ENCODE assay signal across 8 cellular contexts in genomic region chr1:173430707-173431662, GRCh38. TPM values are rescaled to one million over a fixed set of nuclear protein-coding genes. Genes with fewer than 3 reads are reported as not detected.
DNase-seq lines count a peak whose midpoint lies in the region; ATAC-seq and TF ChIP-seq lines count a peak whose summit lies in the region.

No MANE protein-coding gene starts in this region.

- intact Hi-C loops in mammary epithelial cell (cut with micrococcal nuclease), result loop anchor here (1.0 to 10.0 kb wide), 7 partner anchors 46 to 792 kb away; partner anchors contain the start of genes CENPL, DARS2 and PRDX6

- peaks cover 23% of the 10 kb centered on the region for H3K4me1 ChIP-seq in mammary epithelial cell (ENCODE audit: insufficient read depth, low read length)

- no peak overlapping the region for H3K4me3 ChIP-seq in mammary epithelial cell (replicated peaks in 1 of 3; ENCODE audit: insufficient read depth in 1 of 3, low read depth in 2 of 3, low read length in 3 of 3)

- H3K36me3 ChIP-seq in mammary epithelial cell (ENCODE audit: insufficient read depth, low read length), result no peaks in the 10 kb centered on the region

- H3K27ac ChIP-seq in VCaP (peak overlapping the region; percentile 16), mammary epithelial cell (ENCODE audit: insufficient read depth, low read depth, low read length) (no peak overlapping the region)

- CTCF ChIA-PET in mammary epithelial cell (lab: Charles Lee; ENCODE audit: low non-redundant PET), result interaction anchor here (0.6 to 0.7 kb wide), 3 partner anchors 635 to 1944 kb away, joined by 3 to 4 read pairs (median 3); no protein-coding TSS in a partner anchor

- no peaks in the 10 kb centered on the region for H4K20me1 ChIP-seq in mammary epithelial cell (ENCODE audit: insufficient read depth, low read length)

- H3K9ac ChIP-seq in mammary epithelial cell (ENCODE audit: insufficient read depth, low read length), result no peak overlapping the region

- WGBS in mammary epithelial cell (ENCODE audit: low coverage, missing lambda C conversion rate), result 3% methylated on average over 6 of the region's 6 CpGs

- DNase-seq in GF-D8 (lab: John Stamatoyannopoulos, UW), result peak; percentile 40
- peak; percentile 92 for DNase-seq in NCI-H2227 (lab: John Stamatoyannopoulos, UW; ENCODE audit: unreplicated experiment)
- DNase-seq in mammary epithelial cell, result peak; percentile 70
- DNase-seq in islet precursor cell, result peak; percentile 90
- peak; percentile 86 for DNase-seq in stimulated activated CD4-positive, alpha-beta T cell treated with anti-CD3 and anti-CD28 coated beads, Interleukin-12 subunit alpha, Interleukin-12 subunit beta, amount 100 ng/mL, for 4 hours

- TF ChIP-seq CTCF in VCaP (conservative IDR thresholded peaks at IDR 0.05) (peak; percentile 95), mammary epithelial cell (conservative IDR thresholded peaks at IDR 0.05 in 1 of 2, IDR thresholded peaks at IDR 0.05 in 1 of 2; ENCODE audit: extremely low read depth in 1 of 2, insufficient read depth in 1 of 2, low read depth in 1 of 2, low read length in 2 of 2) (peak; percentile 93 to 95)

- no peaks in the 10 kb centered on the region for H3K27me3 ChIP-seq in mammary epithelial cell (ENCODE audit: insufficient read depth, low read length)

- H3K9me3 ChIP-seq in mammary epithelial cell (replicated peaks; ENCODE audit: insufficient read depth, low read length), result no peaks in the 10 kb centered on the region

- peak overlapping the region; percentile 89 for H3K4me2 ChIP-seq in mammary epithelial cell (ENCODE audit: insufficient read depth, low read depth, low read length)

- no peaks in the 10 kb centered on the region for H3K79me2 ChIP-seq in mammary epithelial cell (ENCODE audit: insufficient read depth, low read length)

- in situ Hi-C loops in mammary epithelial cell (cut with MboI; ENCODE audit: low sequenced_read_pairs in 2 of 2), result loop anchor here in 1 of 2 donors (10.0 kb wide), 1 partner anchor 394 kb away; the partner anchor contains the start of genes CENPL and DARS2

- H2AFZ ChIP-seq in mammary epithelial cell (ENCODE audit: low read depth, low read length), result no peak overlapping the region

- no TSS peak for BruUV-seq in mammary epithelial cell (replicated peaks; lab: Mats Ljungman, UMichigan)

- dilution Hi-C loops in mammary epithelial cell (cut with HindIII; ENCODE audit: low sequenced_read_pairs), result no loop called here

- ATAC-seq in HG03108 (IDR thresholded peaks at IDR 0.05; ENCODE audit: unreplicated experiment), result peak; percentile 47
- no peak for ATAC-seq in HG03469 (IDR thresholded peaks at IDR 0.05; ENCODE audit: unreplicated experiment)

RNA-seq across cellular contexts. Expression of gene PRDX6, which starts 46.1 kb away (rescaled TPM):
- 100 to 1,000 TPM; 155 to 218 TPM for total RNA-seq in mammary epithelial cell
- polyA plus RNA-seq in mammary epithelial cell, result 254 TPM
- polyA minus RNA-seq in mammary epithelial cell, result 257 TPM

Comparison
In these comparisons a context has a peak if more than half of its experiments do, and no peak if none do; other contexts are left out.
1. DNase-seq: peak in every context shown above with its lines; median percentile 92 in NCI-H2227; 90 in islet precursor cell; 86 in stimulated activated CD4-positive, alpha-beta T cell treated with anti-CD3 and anti-CD28 coated beads, Interleukin-12 subunit alpha, Interleukin-12 subunit beta, amount 100 ng/mL, for 4 hours; 70 in mammary epithelial cell; 40 in GF-D8.